In the genomic region with DNA sequence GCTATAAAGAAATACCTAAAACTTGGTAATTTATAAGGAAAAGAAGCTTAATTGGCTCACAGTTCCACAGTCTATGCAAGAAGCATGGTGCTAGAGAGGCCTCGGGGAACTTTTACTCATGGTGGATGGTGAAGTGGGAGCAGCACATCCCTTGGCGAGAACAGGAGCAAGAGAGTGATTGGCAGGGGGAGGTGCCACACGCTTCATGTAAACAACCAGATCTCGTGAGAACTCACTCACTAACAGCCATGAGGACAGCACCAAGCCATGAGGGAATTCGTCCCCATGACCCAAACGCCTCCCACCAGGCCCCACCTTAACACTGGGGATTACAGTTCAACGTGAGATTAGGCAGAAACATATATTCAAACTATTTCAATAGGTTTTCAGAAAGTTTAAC, we compare ENCODE assay signal across 1 cellular context.
TF ChIP-seq lines count a peak whose summit lies in the region.

No MANE protein-coding gene starts in this region.

TF ChIP-seq in GM23338, 12 proteins besides CTCF, POLR2A, EP300 and RAD21 (continued from another document):
- no peak for TF ChIP-seq ZNF331 (CRISPR knock-in tag; IDR thresholded peaks at IDR 0.05; ENCODE audit: low read depth)
- no peak for TF ChIP-seq ZNF114 (CRISPR knock-in tag; IDR thresholded peaks at IDR 0.05)
TF ChIP-seq in GM23338: peak in this region for 0.
